20 cellular contexts compared by ENCODE assay signal in the genomic region with DNA sequence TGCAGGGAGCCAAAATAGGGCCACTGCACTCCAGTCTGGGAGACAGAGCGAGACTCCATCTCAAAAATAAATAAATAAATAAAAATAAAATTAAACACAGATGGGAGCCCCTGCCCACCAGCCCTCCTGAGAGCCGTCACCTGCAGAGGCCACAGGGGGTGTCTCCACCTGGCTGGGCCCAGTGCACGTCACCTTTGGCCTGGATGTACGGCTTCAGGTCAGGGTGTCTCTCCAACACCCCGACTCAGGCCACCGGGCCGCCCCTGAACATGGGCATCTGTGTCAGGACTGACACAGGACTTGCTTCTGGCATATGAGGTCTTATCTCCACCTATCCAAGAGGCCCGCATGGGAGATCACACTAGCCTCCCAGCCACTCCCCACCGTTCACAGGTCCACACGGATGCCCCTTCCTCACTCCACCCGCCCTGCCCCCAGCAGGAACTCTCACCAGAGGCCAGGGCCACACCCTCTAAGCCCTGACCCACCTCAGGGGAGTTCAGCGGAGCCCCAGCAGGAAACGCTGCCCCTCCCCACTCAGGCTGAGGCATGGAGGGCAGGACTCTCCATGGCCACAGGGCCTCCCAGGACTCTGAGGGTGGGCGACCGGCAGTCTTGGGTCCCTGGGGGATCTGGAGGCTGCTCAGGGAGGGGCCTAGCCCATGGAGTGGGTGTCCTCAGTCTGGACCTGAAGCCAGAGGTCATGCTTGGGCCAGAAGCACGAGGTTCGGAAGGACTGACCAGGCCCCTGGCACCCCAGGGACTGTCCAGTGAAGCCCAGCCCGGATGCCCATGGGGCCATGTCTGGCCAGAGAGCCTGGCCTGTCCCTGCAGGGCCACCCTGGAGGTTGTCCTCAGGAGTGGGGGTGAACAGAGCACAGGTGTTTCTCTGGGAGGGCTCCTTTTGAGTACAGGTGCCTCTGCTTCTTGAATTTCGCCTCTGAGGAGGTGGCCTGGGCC. TPM values are rescaled to one million over a fixed set of nuclear protein-coding genes. Genes with fewer than 3 reads are reported as not detected.
DNase-seq lines count a peak whose midpoint lies in the region; ATAC-seq, FAIRE-seq and TF ChIP-seq lines count a peak whose summit lies in the region.
"Had no signal": no experiment of that assay in that cellular context is flagged by ENCODE, and none has a peak within 500 bp of the region (broad histone marks: within the 10 kb centered on the region; RNA-seq: fewer than 3 reads in every experiment).

No MANE protein-coding gene starts in this region.

- no peak overlapping the region for H2AFZ ChIP-seq in HepG2 (ENCODE audit: low read length)

- ATAC-seq in heart left ventricle (peak in 1 of 4 donors; percentile 16), HepG2 (no peak), GM19035 (IDR thresholded peaks at IDR 0.05; ENCODE audit: unreplicated experiment) (no peak)
- ATAC-seq in activated T-helper 17 cell treated with anti-CD3 and anti-CD28 coated beads, Interleukin-2, amount 50 U/mL, for 72 hours (replicated peaks) = no peak
- ATAC-seq: CD8-positive, alpha-beta T cell; GM12878; SK-N-SH treated with all-trans-retinoic acid at 6 μM for 48 hours had no signal

- TF ChIP-seq EP300 in HepG2 (IDR thresholded peaks at IDR 0.05; ENCODE audit: low read depth in 2 of 2, low read length in 2 of 2) (no peak), HepG2 (CRISPR knock-in tag; IDR thresholded peaks at IDR 0.05; ENCODE audit: borderline replicate concordance) (no peak)

- H3K4me1 Mint-ChIP-seq in activated T-helper 17 cell treated with anti-CD3 and anti-CD28 coated beads, Interleukin-2, amount 50 U/mL, for 72 hours = no peaks in the 10 kb centered on the region

- H3K79me2 ChIP-seq in HepG2 (ENCODE audit: insufficient read depth, low read length) = no peaks in the 10 kb centered on the region

- TF ChIP-seq RAD21 in HepG2 (CRISPR knock-in tag; IDR thresholded peaks at IDR 0.05) = no peak

- H3K27me3 Mint-ChIP-seq in activated T-helper 17 cell treated with anti-CD3 and anti-CD28 coated beads, Interleukin-2, amount 50 U/mL, for 72 hours = peaks cover 5% of the 10 kb centered on the region

- H3K27me3 ChIP-seq in heart left ventricle (no peaks in the 10 kb centered on the region), HepG2 (ENCODE audit: control insufficient read depth in 1 of 2, insufficient read depth in 2 of 2, low read length in 2 of 2) (peaks cover 16 to 66% of the 10 kb centered on the region in 2 experiments), spleen (replicated peaks in 1 of 7) (peaks cover 0 to 19% (median 0%) of the 10 kb centered on the region in 7 donors)

- H3K27ac ChIP-seq in HEK293 (ENCODE audit: extremely low read depth, low read depth, low read length) (no peak overlapping the region), heart left ventricle (no peak overlapping the region), HepG2 (ENCODE audit: extremely low read length, insufficient read depth, low read length) (no peak overlapping the region), spleen (no peak overlapping the region)
- H3K27ac ChIP-seq: RWPE1 had no signal

- in situ Hi-C loops in HepG2 (cut with HindIII; ENCODE audit: extremely low pct_ligation_motif_present, low pct_unique_long_range_greater_than_20kb) = loop anchor here (5.0 kb wide), 1 partner anchor 47 kb away; no protein-coding TSS in a partner anchor

- no peaks in the 10 kb centered on the region for H3K36me3 Mint-ChIP-seq in activated T-helper 17 cell treated with anti-CD3 and anti-CD28 coated beads, Interleukin-2, amount 50 U/mL, for 72 hours (ENCODE audit: low read depth)
- H3K36me3 Mint-ChIP-seq: CD8-positive, alpha-beta T cell had no signal

- intact Hi-C loops in heart left ventricle (cut with DNase I) (no loop called here), HepG2 (cut with micrococcal nuclease; ENCODE audit: unreplicated experiment) (no loop called here), spleen (cut with DNase I; ENCODE audit: low total_unique reads) (no loop called here)

- FAIRE-seq in HepG2 (lab: Jason Lieb, UNC) = no peak
- no peak for FAIRE-seq in HTR-8/SVneo (lab: Jason Lieb, UNC)
- FAIRE-seq: GM12878, H1 had no signal

- peak in 3 of 5 donors; percentile 19 to 60 (median 23) for DNase-seq in heart left ventricle
- DNase-seq in HepG2 (ENCODE audit: low spot score) = no peak
- peak; percentile 72 for DNase-seq in spleen
- no peak for DNase-seq in middle frontal gyrus (ENCODE audit: extremely low spot score, low spot score)
- DNase-seq in HTR-8/SVneo (ENCODE audit: insufficient read length, low spot score) = no peak
- DNase-seq: DND-41, KBM-7, NCI-H1092 treated with DMSO at 0.1 percent for 48 hours, NCI-H1930, NCI-H2227 treated with DMSO at 0.1 percent for 48 hours, NCI-H510A had no signal

- H3K9me3 ChIP-seq in HEK293 (ENCODE audit: control insufficient read depth, insufficient read depth, low read depth, low read length) (no peaks in the 10 kb centered on the region), heart left ventricle (peaks cover 0 to 8% (median 0%) of the 10 kb centered on the region in 12 donors), HepG2 (ENCODE audit: low read length) (no peaks in the 10 kb centered on the region), spleen (no peaks in the 10 kb centered on the region)

- CTCF ChIA-PET in HEK293 (lab: Yijun Ruan, JAX) = no interaction called here
- CTCF ChIA-PET in HepG2 (lab: Yijun Ruan, JAX; ENCODE audit: low intra/inter-chr PET ratio, low total read pairs) = no interaction called here

- POLR2A ChIA-PET in HEK293 (lab: Yijun Ruan, JAX) (no interaction called here), HepG2 (lab: Yijun Ruan, JAX) (no interaction called here)

- peak overlapping the region; percentile 10; the same call in 1 of the 2 replicates for H3K4me2 ChIP-seq in HepG2 (ENCODE audit: low read depth, low read length)

- no TSS peak for BruUV-seq in HepG2 (replicated peaks; lab: Mats Ljungman, UMichigan)

- no peaks in the 10 kb centered on the region for H4K20me1 ChIP-seq in HepG2 (ENCODE audit: insufficient read depth, low read length)

- no peak overlapping the region for H3K9ac ChIP-seq in HepG2 (ENCODE audit: insufficient read depth, low read depth, low read length)

- TF ChIP-seq POLR2A in heart left ventricle (IDR thresholded peaks at IDR 0.05) = no peak
- no peak for TF ChIP-seq POLR2A in HepG2 (IDR thresholded peaks at IDR 0.05; ENCODE audit: insufficient read depth in 1 of 2, low read depth in 2 of 2, low read length in 2 of 2)
- no peak for TF ChIP-seq POLR2A in spleen (IDR thresholded peaks at IDR 0.05)

- no peak overlapping the region for H3K4me3 Mint-ChIP-seq in activated T-helper 17 cell treated with anti-CD3 and anti-CD28 coated beads, Interleukin-2, amount 50 U/mL, for 72 hours
- H3K4me3 Mint-ChIP-seq: CD8-positive, alpha-beta T cell had no signal

- H3K4me1 ChIP-seq in HEK293 (ENCODE audit: control insufficient read depth, insufficient read depth, low read length) = no peaks in the 10 kb centered on the region; the same call in 1 of the 2 replicates
- H3K4me1 ChIP-seq in heart left ventricle = peaks cover 0 to 7% (median under 1%) of the 10 kb centered on the region in 12 donors
- peaks cover 48% of the 10 kb centered on the region for H3K4me1 ChIP-seq in HepG2 (ENCODE audit: insufficient read depth, low read length)
- peaks cover 0 to 29% (median 11%) of the 10 kb centered on the region in 6 donors for H3K4me1 ChIP-seq in spleen

- no peaks in the 10 kb centered on the region for H3K9me3 Mint-ChIP-seq in activated T-helper 17 cell treated with anti-CD3 and anti-CD28 coated beads, Interleukin-2, amount 50 U/mL, for 72 hours
- H3K9me3 Mint-ChIP-seq: CD8-positive, alpha-beta T cell had no signal

- H3K4me3 ChIP-seq in HEK293 (ENCODE audit: low read depth, low read length) (no peak overlapping the region), heart left ventricle (no peak overlapping the region), HepG2 (replicated peaks in 1 of 3; ENCODE audit: insufficient read depth in 1 of 3, low read depth in 2 of 3, low read length in 3 of 3) (no peak overlapping the region; a peak in 1 of 6 replicates), spleen (no peak overlapping the region)
- H3K4me3 ChIP-seq: GM12878 had no signal

- 75 to 82% (median 79%) methylated on average over 13 to 19 of the region's 19 CpGs for WGBS in heart left ventricle, 4 donors
- 36% methylated on average over 12 of the region's 19 CpGs for WGBS in HepG2 (ENCODE audit: low lambda C conversion rate)
- WGBS in spleen, 5 donors = 75 to 88% (median 80%) methylated on average over 12 to 19 of the region's 19 CpGs

- H3K36me3 ChIP-seq in HEK293 (ENCODE audit: control insufficient read depth in 2 of 2, insufficient read depth in 1 of 2, low read length in 2 of 2) (no peaks in the 10 kb centered on the region), heart left ventricle (no peaks in the 10 kb centered on the region), HepG2 (replicated peaks in 1 of 2; ENCODE audit: control insufficient read depth in 1 of 2, insufficient read depth in 2 of 2, low read length in 2 of 2) (no peaks in the 10 kb centered on the region), spleen (no peaks in the 10 kb centered on the region)

- no peak overlapping the region for H3K27ac Mint-ChIP-seq in activated T-helper 17 cell treated with anti-CD3 and anti-CD28 coated beads, Interleukin-2, amount 50 U/mL, for 72 hours
- H3K27ac Mint-ChIP-seq: CD8-positive, alpha-beta T cell had no signal

- no peak for TF ChIP-seq CTCF in HEK293 (tag by site-specific recombination; IDR thresholded peaks at IDR 0.05)
- no peak for TF ChIP-seq CTCF in heart left ventricle (IDR thresholded peaks at IDR 0.05)
- no peak for TF ChIP-seq CTCF in HepG2 (CRISPR knock-in tag; IDR thresholded peaks at IDR 0.05)
- no peak for TF ChIP-seq CTCF in spleen (IDR thresholded peaks at IDR 0.05 in 8 of 11, conservative IDR thresholded peaks at IDR 0.05 in 3 of 11)

RNA-seq across cellular contexts. Expression of a gene that starts 1.6 kb away (rescaled TPM):
- total RNA-seq in heart left ventricle = not detected
- not detected for polyA plus RNA-seq in heart left ventricle
- total RNA-seq in HepG2 (2016; rRNA removed; fragmentation: Illumina TruSeq; extraction: Trizol) = not detected in 2 replicates
- total RNA-seq in HepG2 (2016; cell fraction: cytosol; rRNA removed; fragmentation: Illumina TruSeq; extraction: Trizol; ENCODE audit: low read depth) = not detected in 2 replicates
- 0.02 TPM in 1 of 2 replicates, not detected in the other for total RNA-seq in HepG2 (2016; cell fraction: insoluble cytoplasmic fraction; rRNA removed; fragmentation: Illumina TruSeq; extraction: Trizol)
- not detected in 2 replicates for total RNA-seq in HepG2 (2016; cell fraction: membrane; rRNA removed; fragmentation: Illumina TruSeq; extraction: Trizol)
- total RNA-seq in HepG2 (2016; cell fraction: nucleus; rRNA removed; fragmentation: Illumina TruSeq; extraction: Trizol) = not detected in 2 replicates
- not detected in 2 replicates for polyA plus RNA-seq in HepG2 (2011; rRNA removed)
- not detected in 2 replicates for polyA plus RNA-seq in HepG2 (2011; cell fraction: cytosol; rRNA removed)
- polyA plus RNA-seq in HepG2 (2011; cell fraction: nucleus; rRNA removed) = 0.03 TPM in 1 of 2 replicates, not detected in the other
- 0.13 and 0.15 TPM in 2 replicates for polyA plus RNA-seq in HepG2 (2012)
- polyA plus RNA-seq in HepG2 (2016; cell fraction: cytosol; fragmentation: Illumina TruSeq; extraction: Trizol; ENCODE audit: low read depth) = not detected in 2 replicates
- polyA plus RNA-seq in HepG2 (2016; cell fraction: insoluble cytoplasmic fraction; fragmentation: Illumina TruSeq; extraction: Trizol; ENCODE audit: low read depth) = not detected in 2 replicates
- not detected in 2 replicates for polyA plus RNA-seq in HepG2 (2016; cell fraction: membrane; fragmentation: Illumina TruSeq; extraction: Trizol; ENCODE audit: low read depth)
- not detected in 2 replicates for polyA plus RNA-seq in HepG2 (2016; cell fraction: nucleus; fragmentation: Illumina TruSeq; extraction: Trizol; ENCODE audit: insufficient read depth, low read depth)
- not detected in 2 replicates for polyA minus RNA-seq in HepG2 (2011; rRNA and poly(A)+ RNA removed; ENCODE audit: low replicate concordance)
- polyA minus RNA-seq in HepG2 (2011; cell fraction: cytosol; rRNA and poly(A)+ RNA removed) = not detected in 2 replicates
- polyA minus RNA-seq in HepG2 (2011; cell fraction: nucleus; rRNA and poly(A)+ RNA removed) = not detected in 2 replicates
- total RNA-seq in spleen = 1 to 10 TPM in 4 of 7 donors, under 1 TPM in 3; 0.29 to 3.6 (median 1.1) TPM
- under 1 TPM; 0.04 to 0.74 (median 0.17) TPM for polyA plus RNA-seq in spleen
- not detected for total RNA-seq in activated T-helper 17 cell treated with anti-CD3 and anti-CD28 coated beads, Interleukin-2, amount 50 U/mL, for 72 hours
- total RNA-seq: CD8-positive, alpha-beta T cell; GM12878; H1 had no signal
- polyA plus RNA-seq: BJ, GM12878, H1 had no signal

RNA-seq across cellular contexts. Expression of a gene that starts 8.5 kb away (rescaled TPM):
- total RNA-seq in heart left ventricle (under 1 TPM in 1 of 9 donors, not detected in 8; 0.75 TPM), HepG2 (2016; rRNA removed; fragmentation: Illumina TruSeq; extraction: Trizol) (13.5 and 14.0 TPM in 2 replicates), spleen (under 1 TPM in 2 of 7 donors, not detected in 5; 0.33 to 0.70 TPM)
- polyA plus RNA-seq in heart left ventricle (under 1 TPM in 1 of 2 donors, not detected in 1; 0.10 TPM), HepG2 (2011; rRNA removed) (3.0 and 3.6 TPM in 2 replicates), spleen (under 1 TPM in 2 of 3 donors, not detected in 1; 0.04 to 0.13 TPM)
- total RNA-seq in HepG2 (2016; cell fraction: cytosol; rRNA removed; fragmentation: Illumina TruSeq; extraction: Trizol; ENCODE audit: low read depth) = 3.1 and 3.7 TPM in 2 replicates
- total RNA-seq in HepG2 (2016; cell fraction: insoluble cytoplasmic fraction; rRNA removed; fragmentation: Illumina TruSeq; extraction: Trizol) = 11.5 and 15.3 TPM in 2 replicates
- total RNA-seq in HepG2 (2016; cell fraction: membrane; rRNA removed; fragmentation: Illumina TruSeq; extraction: Trizol) = 10.1 and 12.0 TPM in 2 replicates
- 8.9 and 10.1 TPM in 2 replicates for total RNA-seq in HepG2 (2016; cell fraction: nucleus; rRNA removed; fragmentation: Illumina TruSeq; extraction: Trizol)
- 2.4 and 4.2 TPM in 2 replicates for polyA plus RNA-seq in HepG2 (2011; cell fraction: cytosol; rRNA removed)
- 8.9 and 9.1 TPM in 2 replicates for polyA plus RNA-seq in HepG2 (2011; cell fraction: nucleus; rRNA removed)
- 2.1 and 4.1 TPM in 2 replicates for polyA plus RNA-seq in HepG2 (2012)
- polyA plus RNA-seq in HepG2 (2016; cell fraction: cytosol; fragmentation: Illumina TruSeq; extraction: Trizol; ENCODE audit: low read depth) = 3.4 TPM in 2 replicates
- 11.8 and 13.7 TPM in 2 replicates for polyA plus RNA-seq in HepG2 (2016; cell fraction: insoluble cytoplasmic fraction; fragmentation: Illumina TruSeq; extraction: Trizol; ENCODE audit: low read depth)
- 8.3 and 8.8 TPM in 2 replicates for polyA plus RNA-seq in HepG2 (2016; cell fraction: membrane; fragmentation: Illumina TruSeq; extraction: Trizol; ENCODE audit: low read depth)
- polyA plus RNA-seq in HepG2 (2016; cell fraction: nucleus; fragmentation: Illumina TruSeq; extraction: Trizol; ENCODE audit: insufficient read depth, low read depth) = 15.9 and 16.1 TPM in 2 replicates
- 5.4 TPM in 1 of 2 replicates, not detected in the other for polyA minus RNA-seq in HepG2 (2011; rRNA and poly(A)+ RNA removed; ENCODE audit: low replicate concordance)
- polyA minus RNA-seq in HepG2 (2011; cell fraction: cytosol; rRNA and poly(A)+ RNA removed) = 1.8 and 2.0 TPM in 2 replicates
- 1.3 and 2.5 TPM in 2 replicates for polyA minus RNA-seq in HepG2 (2011; cell fraction: nucleus; rRNA and poly(A)+ RNA removed)
- not detected for total RNA-seq in activated T-helper 17 cell treated with anti-CD3 and anti-CD28 coated beads, Interleukin-2, amount 50 U/mL, for 72 hours
- total RNA-seq: CD8-positive, alpha-beta T cell; GM12878; H1 had no signal
- polyA plus RNA-seq: BJ had no signal

RNA-seq across cellular contexts. Expression of a gene that starts 35.9 kb away (rescaled TPM):
- total RNA-seq in heart left ventricle (not detected), HepG2 (2016; rRNA removed; fragmentation: Illumina TruSeq; extraction: Trizol) (30.5 and 41.9 TPM in 2 replicates), spleen (1 to 10 TPM in 5 of 7 donors, under 1 TPM in 1, not detected in 1; 0.70 to 4.5 (median 3.8) TPM)
- polyA plus RNA-seq in heart left ventricle (under 1 TPM in 1 of 2 donors, not detected in 1; 0.06 TPM), HepG2 (2011; rRNA removed) (96.1 and 133 TPM in 2 replicates), spleen (1 to 10 TPM in 2 of 3 donors, under 1 TPM in 1; 0.61 to 1.5 (median 1.2) TPM)
- total RNA-seq in HepG2 (2016; cell fraction: cytosol; rRNA removed; fragmentation: Illumina TruSeq; extraction: Trizol; ENCODE audit: low read depth) = 13.0 and 14.7 TPM in 2 replicates
- 26.6 and 43.3 TPM in 2 replicates for total RNA-seq in HepG2 (2016; cell fraction: insoluble cytoplasmic fraction; rRNA removed; fragmentation: Illumina TruSeq; extraction: Trizol)
- total RNA-seq in HepG2 (2016; cell fraction: membrane; rRNA removed; fragmentation: Illumina TruSeq; extraction: Trizol) = 16.6 and 19.6 TPM in 2 replicates
- total RNA-seq in HepG2 (2016; cell fraction: nucleus; rRNA removed; fragmentation: Illumina TruSeq; extraction: Trizol) = 38.2 and 44.0 TPM in 2 replicates
- polyA plus RNA-seq in HepG2 (2011; cell fraction: cytosol; rRNA removed) = 35.6 and 52.0 TPM in 2 replicates
- polyA plus RNA-seq in HepG2 (2011; cell fraction: nucleus; rRNA removed) = 938 and 1,041 TPM in 2 replicates
- 57.7 and 74.1 TPM in 2 replicates for polyA plus RNA-seq in HepG2 (2012)
- polyA plus RNA-seq in HepG2 (2016; cell fraction: cytosol; fragmentation: Illumina TruSeq; extraction: Trizol; ENCODE audit: low read depth) = 16.7 and 17.4 TPM in 2 replicates
- 26.4 and 36.5 TPM in 2 replicates for polyA plus RNA-seq in HepG2 (2016; cell fraction: insoluble cytoplasmic fraction; fragmentation: Illumina TruSeq; extraction: Trizol; ENCODE audit: low read depth)
- polyA plus RNA-seq in HepG2 (2016; cell fraction: membrane; fragmentation: Illumina TruSeq; extraction: Trizol; ENCODE audit: low read depth) = 15.2 and 17.5 TPM in 2 replicates
- 101 and 109 TPM in 2 replicates for polyA plus RNA-seq in HepG2 (2016; cell fraction: nucleus; fragmentation: Illumina TruSeq; extraction: Trizol; ENCODE audit: insufficient read depth, low read depth)
- polyA minus RNA-seq in HepG2 (2011; rRNA and poly(A)+ RNA removed; ENCODE audit: low replicate concordance) = 67.0 TPM in 1 of 2 replicates, not detected in the other
- 22.8 and 31.0 TPM in 2 replicates for polyA minus RNA-seq in HepG2 (2011; cell fraction: cytosol; rRNA and poly(A)+ RNA removed)
- 64.6 and 66.1 TPM in 2 replicates for polyA minus RNA-seq in HepG2 (2011; cell fraction: nucleus; rRNA and poly(A)+ RNA removed)
- not detected for total RNA-seq in activated T-helper 17 cell treated with anti-CD3 and anti-CD28 coated beads, Interleukin-2, amount 50 U/mL, for 72 hours
- total RNA-seq: CD8-positive, alpha-beta T cell; H1 had no signal
- polyA plus RNA-seq: BJ, GM12878 had no signal

Comparison
In these comparisons a context has a peak if more than half of its experiments do, and no peak if none do; other contexts are left out.
1. DNase-seq: peak in heart left ventricle (3 of 5) and spleen (single experiment); none in HepG2 (single experiment), middle frontal gyrus (single experiment) and HTR-8/SVneo (single experiment).